ENCODE assay signal across 10 cellular contexts in genomic region chr2:36528274-36528673, GRCh38.
DNase-seq lines count a peak whose midpoint lies in the region; ATAC-seq and TF ChIP-seq lines count a peak whose summit lies in the region.
"Had no signal": no experiment of that assay in that cellular context is flagged by ENCODE, and none has a peak within 500 bp of the region (broad histone marks: within the 10 kb centered on the region; RNA-seq: fewer than 3 reads in every experiment).

No MANE protein-coding gene starts in this region.

- peak overlapping the region; percentile 50 to 60 for H3K27ac ChIP-seq in coronary artery
- no peak overlapping the region for H3K27ac ChIP-seq in upper lobe of right lung
- H3K27ac ChIP-seq: C4-2B had no signal

- no peaks in the 10 kb centered on the region for H3K27me3 ChIP-seq in upper lobe of right lung

- ATAC-seq in GM18520 (IDR thresholded peaks at IDR 0.05; ENCODE audit: unreplicated experiment), result peak; percentile 80
- peak; percentile 76 for ATAC-seq in GM21528 (IDR thresholded peaks at IDR 0.05; ENCODE audit: low FRiP score, unreplicated experiment)
- peak; percentile 77 for ATAC-seq in HG03066 (IDR thresholded peaks at IDR 0.05; ENCODE audit: low read depth, unreplicated experiment)
- no peak for ATAC-seq in upper lobe of right lung

- DNase-seq in coronary artery (ENCODE audit: low spot score) (no peak), iPS-NIHi7 (ENCODE audit: extremely low spot score) (no peak), DMS153 (lab: John Stamatoyannopoulos, UW) (no peak), upper lobe of right lung (no peak), hypothalamus (lab: John Stamatoyannopoulos, UW) (no peak)
- DNase-seq: activated CD4-positive, alpha-beta T cell treated with anti-CD3 and anti-CD28 coated beads for 4 hours had no signal

- no peaks in the 10 kb centered on the region for H3K9me3 ChIP-seq in upper lobe of right lung

- H3K36me3 ChIP-seq in upper lobe of right lung, result peaks cover 61% of the 10 kb centered on the region

- TF ChIP-seq CTCF in coronary artery (IDR thresholded peaks at IDR 0.05), result no peak
- TF ChIP-seq CTCF in upper lobe of right lung (IDR thresholded peaks at IDR 0.05), result no peak

- H3K4me3 ChIP-seq in coronary artery (no peak overlapping the region), upper lobe of right lung (no peak overlapping the region)

- intact Hi-C loops in upper lobe of right lung (cut with DNase I), result no loop called here

- no peaks in the 10 kb centered on the region for H3K4me1 ChIP-seq in upper lobe of right lung
